23 cellular contexts compared by ENCODE assay signal in the genomic region with DNA sequence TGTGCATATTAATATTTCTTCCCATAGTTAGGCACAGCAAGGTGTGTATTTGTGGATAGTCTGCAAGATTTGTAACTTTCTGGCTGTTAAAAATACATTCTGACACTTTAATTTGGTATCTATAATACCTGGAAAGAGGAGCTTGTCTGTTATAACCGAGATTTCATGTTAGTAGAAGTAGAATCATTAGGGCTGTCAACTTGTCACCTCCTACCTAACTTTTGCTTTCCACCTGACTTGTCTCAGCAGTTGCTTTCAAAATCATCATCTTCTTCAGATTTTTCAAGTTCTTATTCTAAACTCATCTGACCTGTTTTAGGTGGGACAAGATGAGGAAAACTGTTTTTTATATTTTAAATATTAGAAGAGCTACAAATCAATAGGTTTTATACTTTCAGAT.
"Had no signal": no experiment of that assay in that cellular context is flagged by ENCODE, and none has a peak within 500 bp of the region (broad histone marks: within the 10 kb centered on the region; RNA-seq: fewer than 3 reads in every experiment).

No MANE protein-coding gene starts in this region.

- H3K9me3 ChIP-seq: colonic mucosa, gastrocnemius medialis had no signal

- ATAC-seq: effector memory CD8-positive, alpha-beta T cell; esophagus mucosa; gastrocnemius medialis; heart right ventricle; left cardiac atrium; left lung; lower lobe of right lung; mucosa of descending colon had no signal

- H3K4me1 ChIP-seq: colonic mucosa, left lung, lower lobe of right lung had no signal

- H3K27ac ChIP-seq: colonic mucosa, epithelial cell of prostate, esophagus squamous epithelium, left lung, lower lobe of right lung had no signal

- H3K36me3 ChIP-seq: colonic mucosa had no signal

- FAIRE-seq: endometrium, islet of Langerhans, keratinocyte had no signal

- H3K4me3 ChIP-seq: colonic mucosa, esophagus squamous epithelium, gastrocnemius medialis, heart right ventricle, left lung, lower lobe of right lung, mucosa of descending colon had no signal

- H3K27me3 ChIP-seq: colonic mucosa, esophagus squamous epithelium, gastrocnemius medialis, heart right ventricle, left lung had no signal

- DNase-seq: colonic mucosa; cortex of kidney; effector CD8-positive, alpha-beta T cell; effector memory CD8-positive, alpha-beta T cell; endodermal cell; erythroblast; esophagus squamous epithelium; foreskin fibroblast; foreskin melanocyte; gastrocnemius medialis; glutamatergic neuron; heart right ventricle; hippocampal formation; left cardiac atrium; left lung; lower lobe of right lung; mesenchymal stem cell; mucosa of descending colon had no signal
